ENCODE assay signal across 14 cellular contexts in the genomic region with DNA sequence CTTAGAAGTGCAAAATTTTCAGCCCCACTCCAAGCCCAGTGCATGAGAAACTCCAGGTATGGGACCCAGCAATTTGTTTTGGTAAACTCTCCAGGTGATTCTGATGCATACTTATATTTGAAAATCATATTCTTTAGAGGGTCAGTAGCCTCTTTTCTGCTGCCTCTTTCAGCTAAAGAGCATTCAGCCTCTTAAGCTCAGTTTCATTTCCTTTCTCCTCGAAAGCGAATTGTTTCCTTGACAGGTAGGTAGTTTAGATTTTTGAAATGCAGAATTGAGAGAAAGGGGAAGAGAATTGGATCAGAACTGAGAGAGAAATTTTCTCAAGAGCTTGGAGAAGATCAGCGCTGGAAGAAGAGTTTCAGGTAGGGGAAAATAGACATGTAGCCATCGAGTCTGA.
A peak's percentile ranks its signal among the peaks of the same experiment; 100 is the strongest.
DNase-seq lines count a peak whose midpoint lies in the region; ATAC-seq lines count a peak whose summit lies in the region.
"Had no signal": no experiment of that assay in that cellular context is flagged by ENCODE, and none has a peak within 500 bp of the region (broad histone marks: within the 10 kb centered on the region; RNA-seq: fewer than 3 reads in every experiment).

No MANE protein-coding gene starts in this region.

- ATAC-seq in GM18517 (IDR thresholded peaks at IDR 0.05; ENCODE audit: unreplicated experiment) (peak; percentile 35), GM21367 (IDR thresholded peaks at IDR 0.05; ENCODE audit: unreplicated experiment) (peak; percentile 32), HG02938 (IDR thresholded peaks at IDR 0.05; ENCODE audit: unreplicated experiment) (peak; percentile 23), HG03520 (IDR thresholded peaks at IDR 0.05; ENCODE audit: unreplicated experiment) (peak; percentile 15)
- no peak for ATAC-seq in activated CD4-positive, CD25-positive, alpha-beta regulatory T cell treated with anti-CD3 and anti-CD28 coated beads, Interleukin-2, amount 50 U/mL, for 24 hours

- in situ Hi-C loops in KBM-7 (cut with MboI; ENCODE audit: low pct_unique_long_range_greater_than_20kb, low sequenced_read_pairs): no loop called here

- DNase-seq in glomerular visceral epithelial cell (ENCODE audit: extremely low spot score) (no peak), KBM-7 (no peak), foreskin melanocyte (no peak)
- DNase-seq: BE2C; EL; NCI-H1436 treated with DMSO at 0.1 percent for 48 hours; NCI-H526 treated with DMSO at 0.1 percent for 48 hours; posterior cingulate gyrus; stimulated activated naive CD4-positive, alpha-beta T cell treated with Interleukin-2 at 50 U/mL for 16 hours had no signal

Comparison
In these comparisons a context has a peak if more than half of its experiments do, and no peak if none do; other contexts are left out.
1. ATAC-seq: peak in GM18517 (single experiment), GM21367 (single experiment), HG02938 (single experiment) and HG03520 (single experiment); none in activated CD4-positive, CD25-positive, alpha-beta regulatory T cell treated with anti-CD3 and anti-CD28 coated beads, Interleukin-2, amount 50 U/mL, for 24 hours (0 of 2).